Comparison of ENCODE assay signal across 25 cellular contexts in genomic region chr12:20183563-20183962, GRCh38.
A peak's percentile ranks its signal among the peaks of the same experiment; 100 is the strongest.
DNase-seq lines count a peak whose midpoint lies in the region; ATAC-seq and TF ChIP-seq lines count a peak whose summit lies in the region.
"Had no signal": no experiment of that assay in that cellular context is flagged by ENCODE, and none has a peak within 500 bp of the region (broad histone marks: within the 10 kb centered on the region; RNA-seq: fewer than 3 reads in every experiment).

No MANE protein-coding gene starts in this region.

- H3K27me3 Mint-ChIP-seq in chondrocyte (ENCODE audit: low read depth): no peaks in the 10 kb centered on the region
- H3K27me3 Mint-ChIP-seq: memory B cell; stimulated activated naive B cell treated with anti-CD40 and anti-IgM and Interleukin-4, amounts not matched to agents 10 μg/mL and 1 μg/mL and 100 μg/mL, for 72 hours had no signal

- H3K27ac Mint-ChIP-seq in chondrocyte (ENCODE audit: unreplicated experiment): peak overlapping the region; percentile 12
- H3K27ac Mint-ChIP-seq: memory B cell; stimulated activated naive B cell treated with anti-CD40 and anti-IgM and Interleukin-4, amounts not matched to agents 10 μg/mL and 1 μg/mL and 100 μg/mL, for 72 hours had no signal

- peaks cover 9% of the 10 kb centered on the region for H3K4me1 Mint-ChIP-seq in chondrocyte (ENCODE audit: low read depth)
- H3K4me1 Mint-ChIP-seq: memory B cell; stimulated activated naive B cell treated with anti-CD40 and anti-IgM and Interleukin-4, amounts not matched to agents 10 μg/mL and 1 μg/mL and 100 μg/mL, for 72 hours had no signal

- DNase-seq in OCI-M1 (lab: John Stamatoyannopoulos, UW): peak; percentile 9
- no peak for DNase-seq in chondrocyte (ENCODE audit: low spot score)
- DNase-seq in hepatocyte (ENCODE audit: low spot score): peak; percentile 28
- no peak for DNase-seq in T-helper 2 cell
- no peak for DNase-seq in NCI-H748 treated with DMSO at 0.1 percent for 48 hours (lab: John Stamatoyannopoulos, UW)
- no peak for DNase-seq in NCI-H446 (lab: John Stamatoyannopoulos, UW)
- DNase-seq: activated CD4-positive, alpha-beta T cell treated with anti-CD3 and anti-CD28 coated beads for 48 hours; activated naive CD4-positive, alpha-beta T cell; activated T-cell treated with anti-CD3 and anti-CD28 coated beads, Interleukin-2, amount 50 U/mL, for 4 hours; BE2C; cerebellar nuclear complex; DMS79; effector CD4-positive, alpha-beta T cell; erythroblast; H7; NCI-H1436 treated with DMSO at 0.1 percent for 48 hours; NCI-H2171; NCI-H524 treated with DMSO at 0.1 percent for 48 hours; stimulated activated CD4-positive, alpha-beta T cell treated with anti-CD3 and anti-CD28 coated beads, Interleukin-4, amount 100 ng/mL, for 24 hours; stimulated activated naive B cell treated with anti-CD40 and anti-IgM and Interleukin-4, amounts not matched to agents 10 μg/mL and 1 μg/mL and 100 μg/mL, for 72 hours had no signal

- no peaks in the 10 kb centered on the region for H3K9me3 Mint-ChIP-seq in chondrocyte (ENCODE audit: low read depth)
- H3K9me3 Mint-ChIP-seq: activated T-cell treated with anti-CD3 and anti-CD28 coated beads, Interleukin-2, amount 50 U/mL, for 4 hours had no signal

- no peaks in the 10 kb centered on the region for H3K9me3 ChIP-seq in hepatocyte (ENCODE audit: low read depth)
- H3K9me3 ChIP-seq: BE2C, neutrophil, suprapubic skin had no signal

- H3K27ac ChIP-seq in ACC112 (ENCODE audit: low read depth, low read length): no peak overlapping the region
- H3K27ac ChIP-seq in hepatocyte: peak overlapping the region; percentile 75
- H3K27ac ChIP-seq: neutrophil, suprapubic skin had no signal

- H3K4me3 ChIP-seq in ACC112 (ENCODE audit: low read depth, low read length) (no peak overlapping the region), hepatocyte (no peak overlapping the region)
- H3K4me3 ChIP-seq: suprapubic skin had no signal

- no peak overlapping the region for H3K4me3 Mint-ChIP-seq in chondrocyte (ENCODE audit: unreplicated experiment)
- H3K4me3 Mint-ChIP-seq: activated T-cell treated with anti-CD3 and anti-CD28 coated beads, Interleukin-2, amount 50 U/mL, for 4 hours; memory B cell; stimulated activated naive B cell treated with anti-CD40 and anti-IgM and Interleukin-4, amounts not matched to agents 10 μg/mL and 1 μg/mL and 100 μg/mL, for 72 hours had no signal

- H3K79me2 ChIP-seq in ACC112 (ENCODE audit: control insufficient read depth, insufficient read depth, low read length, unreplicated experiment) (no peaks in the 10 kb centered on the region), hepatocyte (no peaks in the 10 kb centered on the region)

- no peaks in the 10 kb centered on the region for H3K4me1 ChIP-seq in ACC112 (ENCODE audit: control insufficient read depth, insufficient read depth, low read length, unreplicated experiment)
- peaks cover 5% of the 10 kb centered on the region for H3K4me1 ChIP-seq in hepatocyte (ENCODE audit: insufficient read depth)
- H3K4me1 ChIP-seq: BE2C, suprapubic skin had no signal

- TF ChIP-seq CTCF in chondrocyte (IDR thresholded peaks at IDR 0.05) (no peak), hepatocyte (IDR thresholded peaks at IDR 0.05; ENCODE audit: poor library complexity) (no peak)

- H3K27me3 ChIP-seq in ACC112 (ENCODE audit: insufficient read depth, low read length): no peaks in the 10 kb centered on the region
- no peaks in the 10 kb centered on the region for H3K27me3 ChIP-seq in hepatocyte
- H3K27me3 ChIP-seq: BE2C, neutrophil, suprapubic skin had no signal

- WGBS in hepatocyte (ENCODE audit: low lambda C conversion rate, missing lambda C conversion rate): 23% methylated on average over 1 of the region's 1 CpG

- peak overlapping the region; percentile 22 for H3K4me2 ChIP-seq in hepatocyte

- H3K36me3 Mint-ChIP-seq in chondrocyte (ENCODE audit: low read depth): no peaks in the 10 kb centered on the region
- H3K36me3 Mint-ChIP-seq: memory B cell; stimulated activated naive B cell treated with anti-CD40 and anti-IgM and Interleukin-4, amounts not matched to agents 10 μg/mL and 1 μg/mL and 100 μg/mL, for 72 hours had no signal

- peak overlapping the region; percentile 35 for H2AFZ ChIP-seq in ACC112 (ENCODE audit: low read length, unreplicated experiment)
- no peak overlapping the region for H2AFZ ChIP-seq in hepatocyte

- no peaks in the 10 kb centered on the region for H4K20me1 ChIP-seq in hepatocyte (ENCODE audit: insufficient read depth, poor library complexity, severe bottlenecking)

- no peak for ATAC-seq in GM21723 (IDR thresholded peaks at IDR 0.05; ENCODE audit: unreplicated experiment)
- ATAC-seq: activated T-cell treated with anti-CD3 and anti-CD28 coated beads, Interleukin-2, amount 50 U/mL, for 4 hours; stimulated activated naive B cell treated with anti-CD40 and anti-IgM and Interleukin-4, amounts not matched to agents 10 μg/mL and 1 μg/mL and 100 μg/mL, for 72 hours had no signal

- no peaks in the 10 kb centered on the region for H3K9me2 ChIP-seq in hepatocyte (replicated peaks; ENCODE audit: insufficient read depth)

- H3K36me3 ChIP-seq in ACC112 (ENCODE audit: insufficient read depth, low read length) (no peaks in the 10 kb centered on the region), hepatocyte (replicated peaks; ENCODE audit: insufficient read depth, low read depth) (no peaks in the 10 kb centered on the region)
- H3K36me3 ChIP-seq: BE2C, neutrophil, suprapubic skin had no signal

Comparison
In these comparisons a context has a peak if more than half of its experiments do, and no peak if none do; other contexts are left out.
1. DNase-seq: peak in OCI-M1 (single experiment) and hepatocyte (single experiment); none in chondrocyte (single experiment), T-helper 2 cell (0 of 5), NCI-H748 treated with DMSO at 0.1 percent for 48 hours (single experiment) and NCI-H446 (0 of 2).